Comparison of ENCODE assay signal across 8 cellular contexts in the genomic region with DNA sequence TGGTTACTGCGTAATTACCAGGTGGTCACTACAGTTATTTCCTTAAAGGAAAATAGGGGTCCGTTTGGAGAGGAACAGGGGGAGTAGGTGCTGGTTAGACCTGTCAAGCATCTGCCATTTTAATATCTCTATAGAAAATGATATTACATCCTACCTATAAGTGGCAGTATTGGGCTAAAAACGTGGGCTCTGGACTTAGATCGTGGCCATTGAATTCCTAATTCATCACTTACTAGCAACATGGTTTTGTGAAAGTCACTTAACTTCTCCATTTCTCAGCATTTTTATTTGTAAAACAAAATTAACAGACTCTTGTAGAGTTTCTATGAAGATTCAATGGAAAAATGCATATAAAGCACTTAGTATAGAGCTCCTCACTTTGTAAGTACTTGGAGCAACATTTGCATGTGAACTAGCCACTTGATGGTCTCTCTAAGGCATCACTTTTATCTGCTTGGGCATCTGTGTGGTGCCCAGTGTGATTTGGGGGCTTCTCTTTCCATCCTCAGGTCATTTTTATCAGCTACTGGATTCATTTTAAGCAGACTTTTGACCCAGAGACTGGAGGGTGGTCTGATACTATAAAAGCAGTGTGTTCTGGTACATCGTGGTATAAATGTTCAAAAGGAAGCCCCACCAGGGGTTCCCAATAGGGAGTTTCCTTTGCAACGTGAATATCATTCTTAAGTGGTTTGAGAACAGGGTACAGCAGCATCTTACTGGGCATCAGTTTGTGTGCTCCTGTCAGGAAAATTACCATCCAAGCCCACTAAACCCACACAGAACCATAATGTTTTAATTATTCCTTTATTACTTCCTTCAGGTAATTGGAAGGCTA. TPM values are rescaled to one million over a fixed set of nuclear protein-coding genes. Genes with fewer than 3 reads are reported as not detected.
DNase-seq lines count a peak whose midpoint lies in the region; ATAC-seq and TF ChIP-seq lines count a peak whose summit lies in the region.

No MANE protein-coding gene starts in this region.

- H3K36me3 Mint-ChIP-seq in endothelial cell (ENCODE audit: low read depth, unreplicated experiment), result no peaks in the 10 kb centered on the region
- H3K36me3 Mint-ChIP-seq in activated T-cell treated with anti-CD3 and anti-CD28 coated beads, Interleukin-2, amount 50 U/mL, for 72 hours (ENCODE audit: insufficient read depth in 2 of 2), result no peaks in the 10 kb centered on the region

- H3K9me3 Mint-ChIP-seq in endothelial cell (ENCODE audit: unreplicated experiment), result no peaks in the 10 kb centered on the region
- H3K9me3 Mint-ChIP-seq in activated T-cell treated with anti-CD3 and anti-CD28 coated beads, Interleukin-2, amount 50 U/mL, for 72 hours, result no peaks in the 10 kb centered on the region

- peaks cover 3% of the 10 kb centered on the region for H3K4me1 Mint-ChIP-seq in endothelial cell (ENCODE audit: unreplicated experiment)
- H3K4me1 Mint-ChIP-seq in activated T-cell treated with anti-CD3 and anti-CD28 coated beads, Interleukin-2, amount 50 U/mL, for 72 hours (ENCODE audit: low read depth), result peaks cover 10% of the 10 kb centered on the region

- ATAC-seq in GM19328 (IDR thresholded peaks at IDR 0.05; ENCODE audit: unreplicated experiment) (peak; percentile 87), HG03565 (IDR thresholded peaks at IDR 0.05; ENCODE audit: unreplicated experiment) (peak; percentile 73), omental fat pad (ENCODE audit: low FRiP score) (peak; percentile 58)
- ATAC-seq in activated T-cell treated with anti-CD3 and anti-CD28 coated beads, Interleukin-2, amount 50 U/mL, for 72 hours (replicated peaks in 1 of 2), result no peak

- CTCF ChIA-PET in BJ (lab: Yijun Ruan, JAX), result interaction anchor here (0.8 to 4.7 kb wide), 31 partner anchors 10 to 475 kb away, joined by 3 to 56 read pairs (median 5); a partner anchor contains a TSS

- no peak overlapping the region for H3K27ac Mint-ChIP-seq in endothelial cell (ENCODE audit: unreplicated experiment)
- H3K27ac Mint-ChIP-seq in activated T-cell treated with anti-CD3 and anti-CD28 coated beads, Interleukin-2, amount 50 U/mL, for 72 hours, result no peak overlapping the region

- H3K4me3 ChIP-seq in BJ (ENCODE audit: low read depth, low read length), result no peak overlapping the region

- peak; percentile 51 for TF ChIP-seq CTCF in BJ (IDR thresholded peaks at IDR 0.05; ENCODE audit: insufficient read depth, low read depth, low read length)
- peak; percentile 19 for TF ChIP-seq CTCF in endothelial cell (IDR thresholded peaks at IDR 0.05; ENCODE audit: unreplicated experiment)
- no peak for TF ChIP-seq CTCF in omental fat pad (IDR thresholded peaks at IDR 0.05)

- POLR2A ChIA-PET in BJ (lab: Charles Lee), result no interaction called here

- H3K4me3 Mint-ChIP-seq in endothelial cell (ENCODE audit: unreplicated experiment), result no peak overlapping the region
- H3K4me3 Mint-ChIP-seq in activated T-cell treated with anti-CD3 and anti-CD28 coated beads, Interleukin-2, amount 50 U/mL, for 72 hours, result no peak overlapping the region

- no peaks in the 10 kb centered on the region for H3K36me3 ChIP-seq in BJ (ENCODE audit: control insufficient read depth, insufficient read depth, low read length)

- peaks cover 3% of the 10 kb centered on the region for H3K27me3 Mint-ChIP-seq in endothelial cell (ENCODE audit: unreplicated experiment)
- H3K27me3 Mint-ChIP-seq in activated T-cell treated with anti-CD3 and anti-CD28 coated beads, Interleukin-2, amount 50 U/mL, for 72 hours (ENCODE audit: low read depth), result peaks cover 20% of the 10 kb centered on the region

- H3K27me3 ChIP-seq in BJ (ENCODE audit: control insufficient read depth, insufficient read depth, low read length), result no peaks in the 10 kb centered on the region

- DNase-seq in BJ (ENCODE audit: low read depth) (no peak), NOMO-1 treated with DMSO at 0.1 percent for 48 hours (lab: John Stamatoyannopoulos, UW; ENCODE audit: unreplicated experiment) (peak; percentile 80), endothelial cell (ENCODE audit: low spot score) (no peak), omental fat pad (ENCODE audit: low spot score) (no peak), 8988T (no peak)
- DNase-seq in activated T-cell treated with anti-CD3 and anti-CD28 coated beads, Interleukin-2, amount 50 U/mL, for 72 hours, result no peak

RNA-seq across cellular contexts. Expression of a gene that starts 42.7 kb away (rescaled TPM):
- polyA plus RNA-seq in BJ (2011; rRNA removed), result not detected in 2 replicates
- not detected in 2 replicates for polyA minus RNA-seq in BJ (2011; rRNA and poly(A)+ RNA removed)
- total RNA-seq in endothelial cell (ENCODE audit: unreplicated experiment), result not detected
- total RNA-seq in omental fat pad, result under 1 TPM in 2 of 4 donors, not detected in 2; 0.31 to 0.46 TPM
- under 1 TPM in 1 of 2 donors, not detected in 1; 0.07 TPM for total RNA-seq in activated T-cell treated with anti-CD3 and anti-CD28 coated beads, Interleukin-2, amount 50 U/mL, for 72 hours

Comparison
In these comparisons a context has a peak if more than half of its experiments do, and no peak if none do; other contexts are left out.
1. CTCF ChIP-seq: peak in BJ (single experiment) and endothelial cell (single experiment); none in omental fat pad (0 of 3).
2. ATAC-seq: peak in GM19328 (single experiment), HG03565 (single experiment) and omental fat pad (single experiment); none in activated T-cell treated with anti-CD3 and anti-CD28 coated beads, Interleukin-2, amount 50 U/mL, for 72 hours (0 of 2).